15 cellular contexts compared by ENCODE assay signal in the genomic region with DNA sequence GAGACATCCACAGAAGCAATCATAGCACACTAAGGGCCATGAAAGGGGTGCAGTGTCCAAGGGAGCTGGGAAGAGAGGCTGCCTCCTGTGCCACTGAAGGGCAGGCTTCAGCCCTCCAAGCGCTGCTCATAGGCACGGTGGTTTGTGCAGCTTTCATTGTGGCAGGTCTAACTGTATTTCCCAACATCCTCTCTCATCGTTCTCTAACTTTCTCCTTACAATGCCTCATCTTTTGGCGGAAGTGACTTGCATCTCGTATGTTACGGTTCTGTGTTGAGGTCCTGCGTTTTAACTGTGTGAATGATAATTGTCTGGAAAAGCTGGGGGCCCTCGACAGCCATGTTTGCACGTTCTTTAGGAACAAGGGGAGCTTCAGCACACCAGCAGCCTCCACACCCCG.
DNase-seq lines count a peak whose midpoint lies in the region; TF ChIP-seq lines count a peak whose summit lies in the region.
"Had no signal": no experiment of that assay in that cellular context is flagged by ENCODE, and none has a peak within 500 bp of the region (broad histone marks: within the 10 kb centered on the region; RNA-seq: fewer than 3 reads in every experiment).

No MANE protein-coding gene starts in this region.

- H3K27ac ChIP-seq in BLaER1 treated with 17β-estradiol and CSF1 and Interleukin-3, amounts not matched to agents 10 nM and 100 nM = no peak overlapping the region
- no peak overlapping the region for H3K27ac ChIP-seq in spleen
- H3K27ac ChIP-seq in uterus = no peak overlapping the region
- H3K27ac ChIP-seq: C4-2B had no signal

- H3K27me3 ChIP-seq in BLaER1 treated with 17β-estradiol and CSF1 and Interleukin-3, amounts not matched to agents 10 nM and 100 nM = no peaks in the 10 kb centered on the region
- H3K27me3 ChIP-seq in spleen (replicated peaks in 1 of 7) (peaks cover 0 to 5% (median 0%) of the 10 kb centered on the region in 7 donors), uterus (no peaks in the 10 kb centered on the region)

- no peak overlapping the region for H3K9ac ChIP-seq in BLaER1 treated with 17β-estradiol and CSF1 and Interleukin-3, amounts not matched to agents 10 nM and 100 nM

- H3K27ac Mint-ChIP-seq in neural crest cell (ENCODE audit: unreplicated experiment) = peak overlapping the region; percentile 19
- H3K27ac Mint-ChIP-seq: GM23338 had no signal

- peaks cover 6% of the 10 kb centered on the region for H3K36me3 Mint-ChIP-seq in neural crest cell (ENCODE audit: low read depth)
- H3K36me3 Mint-ChIP-seq: CD4-positive, alpha-beta memory T cell had no signal

- TF ChIP-seq CTCF in NB4 (IDR thresholded peaks at IDR 0.05; ENCODE audit: low read depth, low read length) (no peak), neural crest cell (conservative IDR thresholded peaks at IDR 0.05) (no peak), spleen (IDR thresholded peaks at IDR 0.05 in 8 of 11, conservative IDR thresholded peaks at IDR 0.05 in 3 of 11) (no peak), uterus (IDR thresholded peaks at IDR 0.05) (no peak)

- no peaks in the 10 kb centered on the region for H3K9me3 Mint-ChIP-seq in neural crest cell
- H3K9me3 Mint-ChIP-seq: GM23338 had no signal

- 0 out of 22 replicates have a peak, but pooled peaks cover 0 to 10% (median 0%) of the 10 kb centered on the region in 11 experiments for H4K20me1 ChIP-seq in BLaER1 treated with 17β-estradiol and CSF1 and Interleukin-3, amounts not matched to agents 10 nM and 100 nM

- no peaks in the 10 kb centered on the region for H3K27me3 Mint-ChIP-seq in neural crest cell (ENCODE audit: low read depth)

- no peak overlapping the region for H3K4me3 Mint-ChIP-seq in neural crest cell
- H3K4me3 Mint-ChIP-seq: CD4-positive, alpha-beta memory T cell; GM23338 had no signal

- H3K9me3 ChIP-seq in BLaER1 treated with 17β-estradiol and CSF1 and Interleukin-3, amounts not matched to agents 10 nM and 100 nM (replicated peaks in 1 of 11) = no peaks in the 10 kb centered on the region
- H3K9me3 ChIP-seq in spleen = no peaks in the 10 kb centered on the region
- no peaks in the 10 kb centered on the region for H3K9me3 ChIP-seq in uterus

- WGBS in spleen, 5 donors = 85 to 93% (median 90%) methylated on average over 10 of the region's 10 CpGs

- H3K4me1 Mint-ChIP-seq in neural crest cell = peaks cover 43% of the 10 kb centered on the region

- H3K4me1 ChIP-seq in BLaER1 treated with 17β-estradiol and CSF1 and Interleukin-3, amounts not matched to agents 10 nM and 100 nM = peaks cover 0 to 26% (median 22%) of the 10 kb centered on the region in 10 experiments; a peak in 15 of 20 replicates
- H3K4me1 ChIP-seq in spleen (peaks cover 0 to 7% (median 0%) of the 10 kb centered on the region in 6 donors), uterus (no peaks in the 10 kb centered on the region)

- intact Hi-C loops in spleen (cut with DNase I; ENCODE audit: low total_unique reads) (no loop called here), uterus (cut with DNase I; ENCODE audit: low total_unique reads) (no loop called here)

- H3K4me2 ChIP-seq in BLaER1 treated with 17β-estradiol and CSF1 and Interleukin-3, amounts not matched to agents 10 nM and 100 nM = peak overlapping the region in 7 of 11 experiments; percentile 32 to 47 (median 42); a peak in 9 of 22 replicates
- H3K4me2 ChIP-seq: GM23338 had no signal

- peaks cover 0 to 36% (median 15%) of the 10 kb centered on the region in 11 experiments; a peak in 10 of 22 replicates for H3K36me3 ChIP-seq in BLaER1 treated with 17β-estradiol and CSF1 and Interleukin-3, amounts not matched to agents 10 nM and 100 nM
- H3K36me3 ChIP-seq in spleen = no peaks in the 10 kb centered on the region
- H3K36me3 ChIP-seq in uterus = no peaks in the 10 kb centered on the region

- no peak overlapping the region for H3K4me3 ChIP-seq in BLaER1 treated with 17β-estradiol and CSF1 and Interleukin-3, amounts not matched to agents 10 nM and 100 nM
- peak overlapping the region; percentile 47 for H3K4me3 ChIP-seq in NB4 (ENCODE audit: low read depth, low read length)
- H3K4me3 ChIP-seq in spleen = no peak overlapping the region
- H3K4me3 ChIP-seq in uterus = no peak overlapping the region
- H3K4me3 ChIP-seq: GM23338 had no signal

- TF ChIP-seq POLR2A in NB4 (IDR thresholded peaks at IDR 0.05; ENCODE audit: extremely low read depth, insufficient read length) (no peak), spleen (IDR thresholded peaks at IDR 0.05) (no peak), erythroblast (IDR thresholded peaks at IDR 0.05; ENCODE audit: low read length) (no peak), uterus (IDR thresholded peaks at IDR 0.05) (no peak)

- DNase-seq in NB4 (ENCODE audit: low read depth) = peak; percentile 96
- DNase-seq in neural crest cell (ENCODE audit: low read depth, low spot score) = no peak
- peak; percentile 37 for DNase-seq in spleen
- DNase-seq in activated CD4-positive, alpha-beta T cell treated with anti-CD3 and anti-CD28 coated beads for 1 hour = no peak
- DNase-seq in erythroblast (lab: John Stamatoyannopoulos, UW) = no peak
- DNase-seq in uterus = no peak
- DNase-seq: ACHN; CD4-positive, alpha-beta memory T cell; DMS79 treated with DMSO at 0.1 percent for 48 hours; EL; H7; IMR-90 had no signal

Comparison
In these comparisons a context has a peak if more than half of its experiments do, and no peak if none do; other contexts are left out.
1. DNase-seq: peak in NB4 (single experiment) and spleen (single experiment); none in neural crest cell (single experiment), activated CD4-positive, alpha-beta T cell treated with anti-CD3 and anti-CD28 coated beads for 1 hour (single experiment), erythroblast (0 of 2) and uterus (0 of 2).